Comparison of ENCODE assay signal across 8 cellular contexts in the genomic region with DNA sequence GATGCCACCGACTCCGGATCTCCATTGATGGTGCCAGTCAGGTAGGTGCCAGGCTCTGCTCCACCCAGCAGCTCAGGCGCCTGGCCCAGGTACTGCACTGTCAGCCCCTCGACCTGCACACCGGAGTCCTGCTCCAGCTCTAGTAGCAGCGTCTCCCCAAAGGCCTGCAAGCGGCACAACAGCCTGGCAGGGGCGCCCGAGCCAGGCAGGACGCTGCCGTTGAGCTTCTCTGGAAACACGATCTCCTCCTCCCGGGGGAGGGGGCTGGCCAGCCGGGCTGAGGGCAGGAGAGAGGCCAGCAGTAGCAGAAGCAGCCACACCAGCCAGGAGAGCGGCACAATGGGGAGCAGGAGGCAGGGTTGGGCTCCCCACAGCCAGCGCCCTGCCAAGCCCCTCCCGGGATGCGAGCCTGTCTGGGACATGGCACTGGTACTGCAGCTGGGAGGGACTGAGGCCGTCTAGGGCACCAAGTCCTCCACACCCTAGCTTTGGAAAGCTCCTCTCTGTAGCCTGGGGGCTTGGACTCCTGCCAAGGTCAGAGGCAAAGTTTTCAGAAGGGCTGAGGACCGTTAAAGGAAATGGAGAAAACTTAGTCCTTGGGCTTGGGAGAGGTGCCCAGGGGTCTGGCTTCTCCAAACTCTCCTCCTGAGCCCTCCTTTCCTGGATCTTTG. TPM values are rescaled to one million over a fixed set of nuclear protein-coding genes. Genes with fewer than 3 reads are reported as not detected.
DNase-seq lines count a peak whose midpoint lies in the region; ATAC-seq and TF ChIP-seq lines count a peak whose summit lies in the region.

No MANE protein-coding gene starts in this region.

- H4K20me1 ChIP-seq in IMR-90 (ENCODE audit: insufficient read depth, low read length) (no peaks in the 10 kb centered on the region), hepatocyte (ENCODE audit: insufficient read depth, poor library complexity, severe bottlenecking) (no peaks in the 10 kb centered on the region), smooth muscle cell (ENCODE audit: low read depth) (no peaks in the 10 kb centered on the region)

- 0 out of 2 replicates have a peak, but pooled peaks have one; percentile 14 for TF ChIP-seq CTCF in IMR-90 (conservative IDR thresholded peaks at IDR 0.05; ENCODE audit: low read depth, low read length)
- TF ChIP-seq CTCF in hepatocyte (IDR thresholded peaks at IDR 0.05; ENCODE audit: poor library complexity) = peak; percentile 25
- TF ChIP-seq CTCF in smooth muscle cell (IDR thresholded peaks at IDR 0.05; ENCODE audit: borderline replicate concordance, insufficient read depth, poor library complexity, severe bottlenecking) = no peak

- TF ChIP-seq RAD21 in IMR-90 (IDR thresholded peaks at IDR 0.05; ENCODE audit: low read length) = no peak

- H2BK5ac ChIP-seq in IMR-90 (ENCODE audit: low read depth, low read length, poor library complexity, severe bottlenecking) = no peak overlapping the region

- no peak overlapping the region for H3K18ac ChIP-seq in IMR-90 (ENCODE audit: low read depth, low read length)

- H2AFZ ChIP-seq in IMR-90 (replicated peaks; ENCODE audit: low read length, poor library complexity) (peak overlapping the region; percentile 94), hepatocyte (no peak overlapping the region), smooth muscle cell (ENCODE audit: low read depth) (no peak overlapping the region)

- peaks cover 11% of the 10 kb centered on the region for H3F3A ChIP-seq in smooth muscle cell (ENCODE audit: low read depth)

- H3K36me3 Mint-ChIP-seq in activated T-helper 17 cell treated with anti-CD3 and anti-CD28 coated beads, Interleukin-2, amount 50 U/mL, for 72 hours (ENCODE audit: low read depth) = peaks cover 11% of the 10 kb centered on the region

- H3K4me2 ChIP-seq in IMR-90 (ENCODE audit: low read depth, low read length) (peak overlapping the region; percentile 30; the same call in 1 of the 2 replicates), hepatocyte (peak overlapping the region; percentile 76), smooth muscle cell (peak overlapping the region; percentile 87)

- H2BK120ac ChIP-seq in IMR-90 (ENCODE audit: low read depth, low read length) = no peak overlapping the region; the same call in 1 of the 2 replicates

- H4K91ac ChIP-seq in IMR-90 (ENCODE audit: insufficient read depth, low read depth, low read length) = peak overlapping the region; percentile 32; the same call in 1 of the 2 replicates

- dilution Hi-C loops in IMR-90 (cut with HindIII; ENCODE audit: low sequenced_read_pairs, unreplicated experiment) = no loop called here

- H3K9ac ChIP-seq in IMR-90 (ENCODE audit: low read depth, low read length) = no peak overlapping the region
- peak overlapping the region; percentile 14 for H3K9ac ChIP-seq in smooth muscle cell (ENCODE audit: low read depth)

- no peaks in the 10 kb centered on the region for H3K9me2 ChIP-seq in hepatocyte (replicated peaks; ENCODE audit: insufficient read depth)

- no TSS peak for BruUV-seq in IMR-90 (replicated peaks; lab: Mats Ljungman, UMichigan)

- peak overlapping the region; percentile 89 for H3K27ac Mint-ChIP-seq in activated T-helper 17 cell treated with anti-CD3 and anti-CD28 coated beads, Interleukin-2, amount 50 U/mL, for 72 hours

- TF ChIP-seq POLR2A in IMR-90 (IDR thresholded peaks at IDR 0.05; ENCODE audit: low read depth, low read length) (no peak), GM18505 (IDR thresholded peaks at IDR 0.05; ENCODE audit: borderline replicate concordance, extremely low read depth, insufficient read depth, insufficient read length) (no peak)

- H2BK15ac ChIP-seq in IMR-90 (ENCODE audit: low read depth, low read length) = 0 out of 3 replicates have a peak overlapping the region, but pooled peaks have one; percentile 16

- H3K4me1 ChIP-seq in IMR-90 (ENCODE audit: control insufficient read depth, insufficient read depth, low read length) (peaks cover 31% of the 10 kb centered on the region), hepatocyte (ENCODE audit: insufficient read depth) (peaks cover 39% of the 10 kb centered on the region), smooth muscle cell (ENCODE audit: low read depth) (peaks cover 54% of the 10 kb centered on the region)

- no peak overlapping the region for H3K4me3 Mint-ChIP-seq in activated T-helper 17 cell treated with anti-CD3 and anti-CD28 coated beads, Interleukin-2, amount 50 U/mL, for 72 hours

- peak overlapping the region; percentile 8; the same call in 1 of the 2 replicates for H4K5ac ChIP-seq in IMR-90 (ENCODE audit: low read depth, low read length)

- H3K9me3 Mint-ChIP-seq in activated T-helper 17 cell treated with anti-CD3 and anti-CD28 coated beads, Interleukin-2, amount 50 U/mL, for 72 hours = no peaks in the 10 kb centered on the region

- in situ Hi-C loops in IMR-90 (cut with MboI; ENCODE audit: low sequenced_read_pairs) = no loop called here

- intact Hi-C loops in IMR-90 (cut with micrococcal nuclease) = no loop called here

- no peaks in the 10 kb centered on the region for H3K9me3 ChIP-seq in IMR-90 (ENCODE audit: control insufficient read depth, insufficient read depth, low read length)
- no peaks in the 10 kb centered on the region for H3K9me3 ChIP-seq in hepatocyte (ENCODE audit: low read depth)
- no peaks in the 10 kb centered on the region for H3K9me3 ChIP-seq in smooth muscle cell (replicated peaks; ENCODE audit: low read depth)

- H3K79me2 ChIP-seq in hepatocyte (peaks cover 9% of the 10 kb centered on the region), smooth muscle cell (ENCODE audit: low read depth) (peaks cover 17% of the 10 kb centered on the region)

- peaks cover 9 to 12% of the 10 kb centered on the region in 2 experiments for H3K79me1 ChIP-seq in IMR-90 (ENCODE audit: low read depth in 1 of 2, low read length in 2 of 2)

- H3K4me3 ChIP-seq in IMR-90 (ENCODE audit: insufficient read depth, low read depth, low read length) (no peak overlapping the region), hepatocyte (no peak overlapping the region), smooth muscle cell (peak overlapping the region; percentile 45)

- H3K36me3 ChIP-seq in IMR-90 (ENCODE audit: control insufficient read depth, insufficient read depth, low read length) (peaks cover under 1% of the 10 kb centered on the region; the same call in 1 of the 2 replicates), hepatocyte (replicated peaks; ENCODE audit: insufficient read depth, low read depth) (no peaks in the 10 kb centered on the region), smooth muscle cell (ENCODE audit: low read depth) (no peaks in the 10 kb centered on the region)

- peaks cover 20% of the 10 kb centered on the region for H3K9me1 ChIP-seq in IMR-90 (ENCODE audit: insufficient read depth, low read length)

- H4K8ac ChIP-seq in IMR-90 (ENCODE audit: low read depth in 2 of 2, low read length in 2 of 2) = peak overlapping the region; percentile 42 to 96; a peak in 3 of 4 replicates

- peak overlapping the region; percentile 24; the same call in 1 of the 2 replicates for H3K56ac ChIP-seq in IMR-90 (ENCODE audit: extremely low read depth, insufficient read depth, low read length)

- POLR2A ChIA-PET in IMR-90 (lab: Charles Lee; ENCODE audit: unreplicated experiment) = no interaction called here

- no peaks in the 10 kb centered on the region for H3K27me3 ChIP-seq in IMR-90 (ENCODE audit: control insufficient read depth, insufficient read depth, low read length)
- H3K27me3 ChIP-seq in hepatocyte = no peaks in the 10 kb centered on the region
- H3K27me3 ChIP-seq in smooth muscle cell (ENCODE audit: low read depth) = no peaks in the 10 kb centered on the region

- peak overlapping the region; percentile 33 for H2AK9ac ChIP-seq in IMR-90 (replicated peaks; ENCODE audit: low read depth, low read length, poor library complexity)

- CTCF ChIA-PET in IMR-90 (lab: Yijun Ruan, JAX) = interaction anchor here (1.0 kb wide), 1 partner anchor 28 kb away, joined by 3 read pairs; no protein-coding TSS in a partner anchor

- ATAC-seq in IMR-90 (ENCODE audit: low read depth) = no peak
- no peak for ATAC-seq in activated T-helper 17 cell treated with anti-CD3 and anti-CD28 coated beads, Interleukin-2, amount 50 U/mL, for 72 hours (replicated peaks)
- no peak for ATAC-seq in GM18505 (IDR thresholded peaks at IDR 0.05; ENCODE audit: unreplicated experiment)
- ATAC-seq in HG02798 (IDR thresholded peaks at IDR 0.05; ENCODE audit: poor library complexity, unreplicated experiment) = no peak

- peak overlapping the region; percentile 68 for H3K4ac ChIP-seq in IMR-90 (ENCODE audit: low read depth, low read length)

- H3K14ac ChIP-seq in IMR-90 (replicated peaks; ENCODE audit: low read depth, low read length) = no peak overlapping the region

- H2AK5ac ChIP-seq in IMR-90 (ENCODE audit: low read depth, low read length) = peak overlapping the region; percentile 48

- no peak for DNase-seq in IMR-90
- DNase-seq in hepatocyte (ENCODE audit: low spot score) = peak; percentile 68
- DNase-seq in smooth muscle cell (lab: John Stamatoyannopoulos, UW; ENCODE audit: unreplicated experiment) = peak; percentile 60
- no peak for DNase-seq in cortex of kidney (lab: John Stamatoyannopoulos, UW)
- DNase-seq in OCI-M2 (lab: John Stamatoyannopoulos, UW; ENCODE audit: unreplicated experiment) = no peak

- WGBS in IMR-90 (ENCODE audit: extremely low coverage in 2 of 2, insufficient read length in 1 of 2), 2 experiments = 55% methylated on average over 4 of the region's 20 CpGs; no CpG with 5 or more reads in 1 of the 2 experiments
- WGBS in hepatocyte (ENCODE audit: low lambda C conversion rate, missing lambda C conversion rate) = 27% methylated on average over 19 of the region's 20 CpGs
- WGBS in smooth muscle cell (ENCODE audit: low lambda C conversion rate) = 33% methylated on average over 20 of the region's 20 CpGs

- H2BK20ac ChIP-seq in IMR-90 (ENCODE audit: low read depth, low read length) = no peak overlapping the region

- no peak overlapping the region; the same call in 1 of the 2 replicates for H3K27ac ChIP-seq in IMR-90 (ENCODE audit: insufficient read depth, low read length)
- H3K27ac ChIP-seq in hepatocyte = peak overlapping the region; percentile 96
- peak overlapping the region; percentile 98 for H3K27ac ChIP-seq in smooth muscle cell (ENCODE audit: low read depth)

- no peaks in the 10 kb centered on the region for H3K27me3 Mint-ChIP-seq in activated T-helper 17 cell treated with anti-CD3 and anti-CD28 coated beads, Interleukin-2, amount 50 U/mL, for 72 hours

- 0 out of 2 replicates have a peak overlapping the region, but pooled peaks have one; percentile 12 for H3K23ac ChIP-seq in IMR-90 (ENCODE audit: low read depth, low read length)

- H3K4me1 Mint-ChIP-seq in activated T-helper 17 cell treated with anti-CD3 and anti-CD28 coated beads, Interleukin-2, amount 50 U/mL, for 72 hours = peaks cover 15% of the 10 kb centered on the region

RNA-seq across cellular contexts. Expression of a gene that starts 0.5 kb away (rescaled TPM):
- total RNA-seq in IMR-90 (2012; rRNA removed) (0.28 and 0.72 TPM in 2 replicates), hepatocyte (1.2 and 2.3 TPM in 2 replicates), smooth muscle cell (11.5 and 17.1 TPM in 2 replicates)
- polyA plus RNA-seq in IMR-90 (2012; rRNA removed) (0.39 and 0.40 TPM in 2 replicates), hepatocyte (4.4 and 6.1 TPM in 2 replicates), smooth muscle cell (17.7 and 28.3 TPM in 2 replicates)
- 0.25 and 0.40 TPM in 2 replicates for polyA plus RNA-seq in IMR-90 (2012; cell fraction: cytosol; rRNA removed)
- 1.4 and 1.6 TPM in 2 replicates for polyA plus RNA-seq in IMR-90 (2012; cell fraction: nucleus; rRNA removed; ENCODE audit: low replicate concordance)
- total RNA-seq in activated T-helper 17 cell treated with anti-CD3 and anti-CD28 coated beads, Interleukin-2, amount 50 U/mL, for 72 hours = 1 to 10 TPM; 2.2 to 3.1 TPM

RNA-seq across cellular contexts. Expression of a gene that starts 3.8 kb away (rescaled TPM):
- total RNA-seq in IMR-90 (2012; rRNA removed) = 85.5 and 122 TPM in 2 replicates
- polyA plus RNA-seq in IMR-90 (2012; rRNA removed) = 101 and 103 TPM in 2 replicates
- 83.0 and 100.0 TPM in 2 replicates for polyA plus RNA-seq in IMR-90 (2012; cell fraction: cytosol; rRNA removed)
- polyA plus RNA-seq in IMR-90 (2012; cell fraction: nucleus; rRNA removed; ENCODE audit: low replicate concordance) = 67.4 and 101 TPM in 2 replicates
- 100 to 1,000 TPM in 1 of 2 donors, 10 to 100 TPM in 1; 96.5 to 102 TPM for total RNA-seq in activated T-helper 17 cell treated with anti-CD3 and anti-CD28 coated beads, Interleukin-2, amount 50 U/mL, for 72 hours
- 103 TPM in 2 replicates for total RNA-seq in hepatocyte
- 163 and 177 TPM in 2 replicates for polyA plus RNA-seq in hepatocyte
- 54.3 and 58.1 TPM in 2 replicates for total RNA-seq in smooth muscle cell
- polyA plus RNA-seq in smooth muscle cell = 136 and 139 TPM in 2 replicates

RNA-seq across cellular contexts. Expression of a gene that starts 16.8 kb away (rescaled TPM):
- not detected in 2 replicates for total RNA-seq in IMR-90 (2012; rRNA removed)
- 0.44 and 0.57 TPM in 2 replicates for polyA plus RNA-seq in IMR-90 (2012; rRNA removed)
- polyA plus RNA-seq in IMR-90 (2012; cell fraction: cytosol; rRNA removed) = 0.94 TPM in 1 of 2 replicates, not detected in the other
- polyA plus RNA-seq in IMR-90 (2012; cell fraction: nucleus; rRNA removed; ENCODE audit: low replicate concordance) = 0.34 and 0.86 TPM in 2 replicates
- total RNA-seq in activated T-helper 17 cell treated with anti-CD3 and anti-CD28 coated beads, Interleukin-2, amount 50 U/mL, for 72 hours = 1 to 10 TPM; 1.1 to 2.2 TPM
- total RNA-seq in hepatocyte = 1.1 and 4.3 TPM in 2 replicates
- 4.8 and 14.5 TPM in 2 replicates for polyA plus RNA-seq in hepatocyte
- not detected in 2 replicates for total RNA-seq in smooth muscle cell
- 0.78 and 0.98 TPM in 2 replicates for polyA plus RNA-seq in smooth muscle cell

RNA-seq across cellular contexts. Expression of a gene that starts 21.0 kb away (rescaled TPM):
- 11.4 and 19.9 TPM in 2 replicates for total RNA-seq in IMR-90 (2012; rRNA removed)
- 36.0 and 41.5 TPM in 2 replicates for polyA plus RNA-seq in IMR-90 (2012; rRNA removed)
- 43.6 and 51.8 TPM in 2 replicates for polyA plus RNA-seq in IMR-90 (2012; cell fraction: cytosol; rRNA removed)
- polyA plus RNA-seq in IMR-90 (2012; cell fraction: nucleus; rRNA removed; ENCODE audit: low replicate concordance) = 67.0 and 75.3 TPM in 2 replicates
- 10 to 100 TPM; 55.7 to 60.9 TPM for total RNA-seq in activated T-helper 17 cell treated with anti-CD3 and anti-CD28 coated beads, Interleukin-2, amount 50 U/mL, for 72 hours
- total RNA-seq in hepatocyte = 32.2 and 36.0 TPM in 2 replicates
- 48.1 and 56.9 TPM in 2 replicates for polyA plus RNA-seq in hepatocyte
- total RNA-seq in smooth muscle cell = 21.4 and 21.9 TPM in 2 replicates
- 44.9 and 47.0 TPM in 2 replicates for polyA plus RNA-seq in smooth muscle cell

RNA-seq across cellular contexts. Expression of a gene that starts 25.1 kb away (rescaled TPM):
- total RNA-seq in IMR-90 (2012; rRNA removed) (not detected in 2 replicates), hepatocyte (3,581 and 4,608 TPM in 2 replicates), smooth muscle cell (not detected in 2 replicates)
- polyA plus RNA-seq in IMR-90 (2012; rRNA removed) (not detected in 2 replicates), hepatocyte (5,258 and 8,089 TPM in 2 replicates), smooth muscle cell (1.6 and 3.6 TPM in 2 replicates)
- not detected in 2 replicates for polyA plus RNA-seq in IMR-90 (2012; cell fraction: cytosol; rRNA removed)
- not detected in 2 replicates for polyA plus RNA-seq in IMR-90 (2012; cell fraction: nucleus; rRNA removed; ENCODE audit: low replicate concordance)
- total RNA-seq in activated T-helper 17 cell treated with anti-CD3 and anti-CD28 coated beads, Interleukin-2, amount 50 U/mL, for 72 hours = not detected

Comparison
In these comparisons a context has a peak if more than half of its experiments do, and no peak if none do; other contexts are left out.
1. DNase-seq: peak in hepatocyte (single experiment) and smooth muscle cell (single experiment); none in IMR-90 (single experiment), cortex of kidney (single experiment) and OCI-M2 (single experiment).
2. H3K4me2 ChIP-seq: peak in every context shown above with its lines; median percentile 87 in smooth muscle cell; 76 in hepatocyte; 30 in IMR-90.